In genomic region chr7:150926066-150926465, GRCh38 we compare ENCODE assay signal across 31 cellular contexts. TPM values are rescaled to one million over a fixed set of nuclear protein-coding genes. Genes with fewer than 3 reads are reported as not detected.
"Had no signal": no experiment of that assay in that cellular context is flagged by ENCODE, and none has a peak within 500 bp of the region (broad histone marks: within the 10 kb centered on the region; RNA-seq: fewer than 3 reads in every experiment).

No MANE protein-coding gene starts in this region.

- H3K27me3 Mint-ChIP-seq: activated T-helper 17 cell treated with anti-CD3 and anti-CD28 coated beads, Interleukin-2, amount 50 U/mL, for 72 hours had no signal

- H3K4me3 Mint-ChIP-seq: activated CD4-positive, alpha-beta T cell treated with anti-CD3 and anti-CD28 coated beads for 36 hours; activated CD4-positive, alpha-beta T cell treated with anti-CD3 and anti-CD28 coated beads, Interleukin-2, amount 10 ng/mL, durations not matched to agents 24 days and 14 days; activated CD8-positive, alpha-beta T cell treated with anti-CD3 and anti-CD28 coated beads for 36 hours; activated naive CD8-positive, alpha-beta T cell treated with anti-CD3 and anti-CD28 coated beads, Interleukin-2, amount 10 ng/mL, durations not matched to agents 7 days and 5 days; activated T-cell treated with anti-CD3 and anti-CD28 coated beads, Interleukin-2, amount 50 U/mL, for 4 hours; activated T-helper 17 cell treated with anti-CD3 and anti-CD28 coated beads, Interleukin-2, amount 50 U/mL, for 72 hours; brain; dendritic cell treated with granulocyte-macrophage colony-stimulating factor and Interleukin-4, amounts not matched to agents 40 ng/mL and 50 ng/mL, for 4 days; endodermal cell had no signal

- DNase-seq: activated CD4-positive, alpha-beta T cell treated with anti-CD3 and anti-CD28 coated beads for 36 hours; activated CD4-positive, alpha-beta T cell treated with anti-CD3 and anti-CD28 coated beads, Interleukin-2, amount 10 ng/mL, durations not matched to agents 24 days and 14 days; activated CD4-positive, CD25-positive, alpha-beta regulatory T cell; activated CD4-positive, CD25-positive, alpha-beta regulatory T cell treated with anti-CD3 and anti-CD28 coated beads, Interleukin-2, amount 50 U/mL, for 72 hours; activated CD8-positive, alpha-beta memory T cell treated with anti-CD3 and anti-CD28 coated beads for 24 hours; activated CD8-positive, alpha-beta T cell treated with anti-CD3 and anti-CD28 coated beads for 36 hours; activated effector memory CD4-positive, alpha-beta T cell treated with Interleukin-2 at 50 U/mL for 16 hours; activated gamma-delta T cell treated with Interleukin-2 at 50 U/mL for 16 hours; activated naive CD4-positive, alpha-beta T cell treated with anti-CD3 and anti-CD28 coated beads, Interleukin-2, amount 50 U/mL, for 16 hours; activated naive CD4-positive, alpha-beta T cell treated with Interleukin-2 at 50 U/mL for 16 hours; activated naive CD8-positive, alpha-beta T cell treated with anti-CD3 and anti-CD28 coated beads, Interleukin-2, amount 10 ng/mL, durations not matched to agents 7 days and 5 days; activated T-cell treated with anti-CD3 and anti-CD28 coated beads, Interleukin-2, amount 50 U/mL, for 4 hours; central memory CD4-positive, alpha-beta T cell; cerebellar nuclear complex; colonic mucosa; dorsolateral prefrontal cortex; effector memory CD4-positive, alpha-beta T cell; endodermal cell; esophagus squamous epithelium; foreskin melanocyte; heart right ventricle; T-helper 1 cell; T-helper 2 cell had no signal

- H3K27ac Mint-ChIP-seq: activated CD4-positive, alpha-beta T cell treated with anti-CD3 and anti-CD28 coated beads for 36 hours; activated CD4-positive, alpha-beta T cell treated with anti-CD3 and anti-CD28 coated beads, Interleukin-2, amount 10 ng/mL, durations not matched to agents 24 days and 14 days; activated CD8-positive, alpha-beta T cell treated with anti-CD3 and anti-CD28 coated beads for 36 hours; activated naive CD8-positive, alpha-beta T cell treated with anti-CD3 and anti-CD28 coated beads, Interleukin-2, amount 10 ng/mL, durations not matched to agents 7 days and 5 days; activated T-helper 17 cell treated with anti-CD3 and anti-CD28 coated beads, Interleukin-2, amount 50 U/mL, for 72 hours; brain; dendritic cell treated with granulocyte-macrophage colony-stimulating factor and Interleukin-4, amounts not matched to agents 40 ng/mL and 50 ng/mL, for 4 days; endodermal cell had no signal

- H3K4me3 ChIP-seq: ascending aorta, breast epithelium, cardiac muscle cell, colonic mucosa, dorsolateral prefrontal cortex, esophagus squamous epithelium, gastroesophageal sphincter, heart right ventricle had no signal

- ATAC-seq: activated CD4-positive, alpha-beta T cell treated with anti-CD3 and anti-CD28 coated beads for 36 hours; activated CD8-positive, alpha-beta T cell treated with anti-CD3 and anti-CD28 coated beads for 36 hours; activated T-cell treated with anti-CD3 and anti-CD28 coated beads, Interleukin-2, amount 50 U/mL, for 4 hours; activated T-helper 17 cell treated with anti-CD3 and anti-CD28 coated beads, Interleukin-2, amount 50 U/mL, for 72 hours; gastroesophageal sphincter; heart right ventricle had no signal

- H3K4me1 Mint-ChIP-seq: endodermal cell had no signal

- H3K36me3 ChIP-seq: ascending aorta, breast epithelium, cardiac muscle cell, colonic mucosa, esophagus squamous epithelium, gastroesophageal sphincter, heart right ventricle had no signal

- H3K36me3 Mint-ChIP-seq: activated naive CD8-positive, alpha-beta T cell treated with anti-CD3 and anti-CD28 coated beads, Interleukin-2, amount 10 ng/mL, durations not matched to agents 7 days and 5 days; brain had no signal

- H3K4me1 ChIP-seq: ascending aorta, breast epithelium, colonic mucosa, esophagus squamous epithelium, gastroesophageal sphincter, heart right ventricle had no signal

- H3K9me3 ChIP-seq: ascending aorta, breast epithelium, colonic mucosa, esophagus squamous epithelium, gastroesophageal sphincter, heart right ventricle had no signal

- H3K27ac ChIP-seq: ascending aorta, breast epithelium, cardiac muscle cell, colonic mucosa, dorsolateral prefrontal cortex, esophagus squamous epithelium, gastroesophageal sphincter, heart right ventricle had no signal

RNA-seq across cellular contexts. Expression of gene KCNH2, which starts 52.1 kb away (rescaled TPM):
- total RNA-seq: ascending aorta, glomerular endothelial cell had no signal
